Comparison of ENCODE assay signal across 27 cellular contexts in the genomic region with DNA sequence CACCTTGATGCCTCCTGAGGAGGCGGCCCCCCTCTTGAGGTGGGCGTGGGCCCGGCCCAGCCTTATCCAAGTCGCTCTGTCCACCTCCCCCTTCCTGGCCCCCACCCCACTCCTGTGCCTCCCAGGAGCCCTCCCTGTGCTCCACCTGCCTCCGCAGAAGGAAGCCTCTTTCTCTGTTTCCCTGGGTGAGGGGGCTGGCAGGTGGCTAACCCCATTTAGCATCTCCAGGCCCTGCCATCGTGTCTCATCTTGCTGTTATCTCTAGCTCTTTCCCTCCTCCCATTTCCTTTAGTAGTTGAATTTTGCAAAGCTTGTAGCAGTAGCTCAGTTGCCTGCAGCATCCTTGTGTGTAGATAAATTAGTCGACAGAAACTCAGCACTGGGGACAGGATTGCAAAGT.
"Had no signal": no experiment of that assay in that cellular context is flagged by ENCODE, and none has a peak within 500 bp of the region (broad histone marks: within the 10 kb centered on the region; RNA-seq: fewer than 3 reads in every experiment).

No MANE protein-coding gene starts in this region.

- H3K9me3 Mint-ChIP-seq: activated naive CD4-positive, alpha-beta T cell treated with anti-CD3 and anti-CD28 coated beads, Interleukin-2, amount 10 ng/mL, durations not matched to agents 7 days and 5 days; activated naive CD8-positive, alpha-beta T cell treated with anti-CD3 and anti-CD28 coated beads, Interleukin-2, amount 10 ng/mL, durations not matched to agents 7 days and 5 days; WTC11 had no signal

- H3K27me3 Mint-ChIP-seq: activated naive CD4-positive, alpha-beta T cell treated with anti-CD3 and anti-CD28 coated beads, Interleukin-2, amount 10 ng/mL, durations not matched to agents 7 days and 5 days; activated naive CD8-positive, alpha-beta T cell treated with anti-CD3 and anti-CD28 coated beads, Interleukin-2, amount 10 ng/mL, durations not matched to agents 7 days and 5 days had no signal

- H3K4me3 Mint-ChIP-seq: activated CD8-positive, alpha-beta T cell treated with anti-CD3 and anti-CD28 coated beads, Interleukin-2, amount 10 ng/mL, durations not matched to agents 7 days and 5 days; activated naive CD4-positive, alpha-beta T cell treated with anti-CD3 and anti-CD28 coated beads, Interleukin-2, amount 10 ng/mL, durations not matched to agents 7 days and 5 days; activated naive CD8-positive, alpha-beta T cell treated with anti-CD3 and anti-CD28 coated beads, Interleukin-2, amount 10 ng/mL, durations not matched to agents 7 days and 5 days; WTC11 had no signal

- H3K4me3 ChIP-seq: adrenal gland, SJSA1 had no signal

- H3K4me1 ChIP-seq: SJSA1 had no signal

- DNase-seq: activated CD4-positive, alpha-beta T cell treated with anti-CD3 and anti-CD28 coated beads for 48 hours; activated CD4-positive, alpha-beta T cell treated with anti-CD3 and anti-CD28 coated beads, Interleukin-2, amount 50 U/mL, for 4 hours; activated CD4-positive, CD25-positive, alpha-beta regulatory T cell treated with anti-CD3 and anti-CD28 coated beads, Interleukin-2, amount 50 U/mL, for 72 hours; activated CD8-positive, alpha-beta memory T cell treated with anti-CD3 and anti-CD28 coated beads, Interleukin-2, amount 50 U/mL, for 48 hours; activated CD8-positive, alpha-beta T cell treated with anti-CD3 and anti-CD28 coated beads, Interleukin-2, amount 10 ng/mL, durations not matched to agents 7 days and 5 days; activated gamma-delta T cell treated with Interleukin-2 at 50 U/mL for 16 hours; activated naive CD4-positive, alpha-beta T cell treated with anti-CD3 and anti-CD28 coated beads, Interleukin-2, amount 10 ng/mL, durations not matched to agents 7 days and 5 days; activated T-cell treated with anti-CD3 and anti-CD28 coated beads, Interleukin-2, amount 50 U/mL, for 1 hour; adrenal gland; aorta; central memory CD4-positive, alpha-beta T cell; IMR-90; KG1; MV-4-11; NCI-H1092 treated with DMSO at 0.1 percent for 48 hours; NCI-H1436 treated with DMSO at 0.1 percent for 48 hours; NCI-H187; NCI-H2081; NCI-H446; NCI-H524; Right ventricle myocardium superior; RPMI8226; SW 1271 had no signal

- ATAC-seq: activated CD8-positive, alpha-beta T cell treated with anti-CD3 and anti-CD28 coated beads, Interleukin-2, amount 10 ng/mL, durations not matched to agents 7 days and 5 days; SK-N-SH treated with all-trans-retinoic acid at 6 μM for 48 hours; WTC11 had no signal

- H3K9me3 ChIP-seq: adrenal gland, SJSA1 had no signal

- H3K27me3 ChIP-seq: adrenal gland, SJSA1 had no signal

- H3K27ac Mint-ChIP-seq: activated CD8-positive, alpha-beta T cell treated with anti-CD3 and anti-CD28 coated beads, Interleukin-2, amount 10 ng/mL, durations not matched to agents 7 days and 5 days; activated naive CD4-positive, alpha-beta T cell treated with anti-CD3 and anti-CD28 coated beads, Interleukin-2, amount 10 ng/mL, durations not matched to agents 7 days and 5 days; activated naive CD8-positive, alpha-beta T cell treated with anti-CD3 and anti-CD28 coated beads, Interleukin-2, amount 10 ng/mL, durations not matched to agents 7 days and 5 days; WTC11 had no signal
